In the genomic region with DNA sequence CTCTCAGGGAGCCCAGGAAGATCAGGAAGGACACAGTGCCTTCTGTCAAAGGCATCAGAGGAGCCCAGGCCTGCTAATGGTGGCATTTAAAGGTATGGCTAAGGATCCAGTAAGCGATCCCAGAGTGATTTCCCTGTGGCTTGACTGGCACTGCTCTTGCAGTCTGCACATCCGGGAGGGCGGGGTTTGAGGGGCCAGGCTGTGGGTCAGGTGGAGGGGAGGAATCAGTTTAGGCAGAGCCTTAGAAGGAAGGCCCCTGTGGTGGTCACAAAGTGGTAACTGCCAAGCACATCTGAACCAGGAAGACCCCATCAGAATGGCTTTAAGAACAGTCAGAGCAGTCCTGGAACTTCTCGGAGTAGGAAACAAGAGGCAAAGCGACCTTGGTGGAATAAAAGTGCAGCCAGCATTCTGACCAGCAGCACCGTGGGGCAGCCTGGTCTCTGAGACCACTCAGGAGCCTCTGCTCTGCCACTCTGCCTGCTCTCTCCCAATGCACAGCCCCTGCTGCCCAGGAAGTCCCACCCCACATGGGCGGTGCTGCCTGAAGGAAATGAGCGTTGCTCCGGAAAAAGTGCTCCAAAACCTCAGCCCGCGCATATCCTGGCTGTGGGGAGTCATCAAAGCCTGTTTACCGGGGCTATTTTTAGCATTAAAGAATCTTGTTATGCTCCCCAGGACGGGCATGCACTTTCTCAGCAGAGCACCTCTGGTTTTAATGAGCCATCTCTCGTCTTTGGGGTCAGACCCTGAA, we compare ENCODE assay signal across 8 cellular contexts. TPM values are rescaled to one million over a fixed set of nuclear protein-coding genes. Genes with fewer than 3 reads are reported as not detected.
A peak's percentile ranks its signal among the peaks of the same experiment; 100 is the strongest.
DNase-seq lines count a peak whose midpoint lies in the region; ATAC-seq and TF ChIP-seq lines count a peak whose summit lies in the region.

No MANE protein-coding gene starts in this region.

- H3K4me3 ChIP-seq in ascending aorta = no peak overlapping the region
- H3K4me3 ChIP-seq in neural progenitor cell = no peak overlapping the region

- H3K79me2 ChIP-seq in neural progenitor cell (ENCODE audit: low read depth) = no peaks in the 10 kb centered on the region

- DNase-seq in activated CD4-positive, CD25-positive, alpha-beta regulatory T cell treated with anti-CD3 and anti-CD28 coated beads, Interleukin-2, amount 50 U/mL, for 72 hours = peak; percentile 66
- DNase-seq in ascending aorta (ENCODE audit: low spot score in 2 of 2) = no peak
- DNase-seq in neural progenitor cell (ENCODE audit: low spot score) = no peak
- peak; percentile 33 to 72 for DNase-seq in stimulated activated naive CD8-positive, alpha-beta T cell treated with anti-CD3 and anti-CD28 coated beads, Interleukin-15, amount 100 ng/mL, for 72 hours
- DNase-seq in NCI-H1048 (lab: John Stamatoyannopoulos, UW) = no peak
- DNase-seq in NOMO-1 treated with DMSO at 0.1 percent for 48 hours (lab: John Stamatoyannopoulos, UW; ENCODE audit: unreplicated experiment) = no peak
- no peak for DNase-seq in 8988T

- no peaks in the 10 kb centered on the region for H3F3A ChIP-seq in neural progenitor cell (ENCODE audit: low read depth)

- H3K36me3 ChIP-seq in ascending aorta = peaks cover 53 to 78% of the 10 kb centered on the region in 2 donors
- H3K36me3 ChIP-seq in neural progenitor cell = no peaks in the 10 kb centered on the region

- H3K27me3 ChIP-seq in ascending aorta = no peaks in the 10 kb centered on the region
- no peaks in the 10 kb centered on the region for H3K27me3 ChIP-seq in neural progenitor cell

- no peak overlapping the region for H3K4me2 ChIP-seq in neural progenitor cell

- H3K36me3 Mint-ChIP-seq in neural progenitor cell = no peaks in the 10 kb centered on the region

- H3K4me1 ChIP-seq in ascending aorta (peaks cover 0 to 12% of the 10 kb centered on the region in 2 donors), neural progenitor cell (no peaks in the 10 kb centered on the region)

- ATAC-seq in stimulated activated naive CD8-positive, alpha-beta T cell treated with anti-CD3 and anti-CD28 coated beads, Interleukin-15, amount 100 ng/mL, for 72 hours = peak; percentile 88
- ATAC-seq in GM18861 (IDR thresholded peaks at IDR 0.05; ENCODE audit: unreplicated experiment) = no peak

- no peak overlapping the region for H3K9ac ChIP-seq in neural progenitor cell

- H3K4me1 Mint-ChIP-seq in neural progenitor cell = peaks cover 4% of the 10 kb centered on the region
- H3K4me1 Mint-ChIP-seq in stimulated activated naive CD8-positive, alpha-beta T cell treated with anti-CD3 and anti-CD28 coated beads, Interleukin-15, amount 100 ng/mL, for 72 hours = peaks cover 58% of the 10 kb centered on the region

- H3K4me3 Mint-ChIP-seq in neural progenitor cell = no peak overlapping the region
- peak overlapping the region; percentile 84 to 90 for H3K4me3 Mint-ChIP-seq in stimulated activated naive CD8-positive, alpha-beta T cell treated with anti-CD3 and anti-CD28 coated beads, Interleukin-15, amount 100 ng/mL, for 72 hours

- intact Hi-C loops in ascending aorta (cut with DNase I) = no loop called here

- no peak overlapping the region for H3K27ac Mint-ChIP-seq in neural progenitor cell
- H3K27ac Mint-ChIP-seq in stimulated activated naive CD8-positive, alpha-beta T cell treated with anti-CD3 and anti-CD28 coated beads, Interleukin-15, amount 100 ng/mL, for 72 hours = peak overlapping the region; percentile 86 to 91

- H3K27ac ChIP-seq in ascending aorta (peak overlapping the region; percentile 12 to 39), neural progenitor cell (no peak overlapping the region)

- no peaks in the 10 kb centered on the region for H3K9me3 Mint-ChIP-seq in neural progenitor cell
- no peaks in the 10 kb centered on the region for H3K9me3 Mint-ChIP-seq in stimulated activated naive CD8-positive, alpha-beta T cell treated with anti-CD3 and anti-CD28 coated beads, Interleukin-15, amount 100 ng/mL, for 72 hours

- no peaks in the 10 kb centered on the region for H4K20me1 ChIP-seq in neural progenitor cell (ENCODE audit: low read depth)

- H3K27me3 Mint-ChIP-seq in neural progenitor cell (ENCODE audit: insufficient read depth, low read depth) = peaks cover 8% of the 10 kb centered on the region
- no peaks in the 10 kb centered on the region for H3K27me3 Mint-ChIP-seq in stimulated activated naive CD8-positive, alpha-beta T cell treated with anti-CD3 and anti-CD28 coated beads, Interleukin-15, amount 100 ng/mL, for 72 hours

- H2AFZ ChIP-seq in neural progenitor cell (replicated peaks) = peak overlapping the region; percentile 6

- H3K9me3 ChIP-seq in ascending aorta (no peaks in the 10 kb centered on the region), neural progenitor cell (ENCODE audit: low read depth) (no peaks in the 10 kb centered on the region)

- TF ChIP-seq CTCF in ascending aorta (IDR thresholded peaks at IDR 0.05) = no peak
- TF ChIP-seq CTCF in neural progenitor cell (IDR thresholded peaks at IDR 0.05) = no peak

RNA-seq across cellular contexts. Expression of a gene that starts 54.4 kb away (rescaled TPM):
- total RNA-seq in ascending aorta = 1,738 TPM
- total RNA-seq in neural progenitor cell (ENCODE audit: low replicate concordance) = 0.15 and 1.1 TPM in 2 replicates

Comparison
In these comparisons a context has a peak if more than half of its experiments do, and no peak if none do; other contexts are left out.
1. DNase-seq: peak in activated CD4-positive, CD25-positive, alpha-beta regulatory T cell treated with anti-CD3 and anti-CD28 coated beads, Interleukin-2, amount 50 U/mL, for 72 hours (single experiment) and stimulated activated naive CD8-positive, alpha-beta T cell treated with anti-CD3 and anti-CD28 coated beads, Interleukin-15, amount 100 ng/mL, for 72 hours (2 of 2); none in ascending aorta (0 of 2), neural progenitor cell (single experiment), NCI-H1048 (single experiment), NOMO-1 treated with DMSO at 0.1 percent for 48 hours (single experiment) and 8988T (single experiment).
2. RNA of a gene that starts 54.4 kb away (total RNA-seq): 1,738 TPM in ascending aorta (single experiment); 0.15 to 1.1 TPM in neural progenitor cell; every median in the first group is over 100 times any median in the second.